ENCODE assay signal across 1 cellular context in genomic region chr4:67885727-67886126, GRCh38.
A peak's percentile ranks its signal among the peaks of the same experiment; 100 is the strongest.
TF ChIP-seq lines count a peak whose summit lies in the region.

No MANE protein-coding gene starts in this region.

TF ChIP-seq in endothelial cell of umbilical vein, 7 proteins besides CTCF, POLR2A, EP300 and RAD21:
- TF ChIP-seq MYC (IDR thresholded peaks at IDR 0.05; ENCODE audit: low read depth, low read length) (no peak), JUN (IDR thresholded peaks at IDR 0.05; ENCODE audit: borderline replicate concordance, insufficient read depth, insufficient read length, low read depth) (peak; percentile 40), FOS (IDR thresholded peaks at IDR 0.05; ENCODE audit: borderline replicate concordance, insufficient read depth, low read length) (peak; percentile 76)
TF ChIP-seq in endothelial cell of umbilical vein: peak in this region for 2.
